In genomic region chr10:132096863-132097478, GRCh38 we compare ENCODE assay signal across 21 cellular contexts. TPM values are rescaled to one million over a fixed set of nuclear protein-coding genes. Genes with fewer than 3 reads are reported as not detected.
A peak's percentile ranks its signal among the peaks of the same experiment; 100 is the strongest.
DNase-seq lines count a peak whose midpoint lies in the region; ATAC-seq, FAIRE-seq and TF ChIP-seq lines count a peak whose summit lies in the region.
"Had no signal": no experiment of that assay in that cellular context is flagged by ENCODE, and none has a peak within 500 bp of the region (broad histone marks: within the 10 kb centered on the region; RNA-seq: fewer than 3 reads in every experiment).

No MANE protein-coding gene starts in this region.

- POLR2A ChIA-PET in Panc1 (lab: Charles Lee) = no interaction called here

- H3K27ac ChIP-seq in right atrium auricular region (no peak overlapping the region), Panc1 (ENCODE audit: low read length) (peak overlapping the region; percentile 52; the same call in 1 of the 2 replicates)
- H3K27ac ChIP-seq: KMS-11, SJSA1 had no signal

- CTCF ChIA-PET in Panc1 (lab: Charles Lee) = interaction anchor here (0.6 kb wide), 1 partner anchor 37 kb away, joined by 3 read pairs; no protein-coding TSS in a partner anchor

- H3K36me3 ChIP-seq in right atrium auricular region (no peaks in the 10 kb centered on the region), Panc1 (ENCODE audit: control insufficient read depth, insufficient read depth, low read length) (no peaks in the 10 kb centered on the region)
- H3K36me3 ChIP-seq: BE2C, SJSA1 had no signal

- no peak overlapping the region for H3K4me3 Mint-ChIP-seq in type B pancreatic cell
- H3K4me3 Mint-ChIP-seq: CD4-positive, alpha-beta memory T cell had no signal

- in situ Hi-C loops in Panc1 (cut with HindIII; ENCODE audit: low pct_unique_long_range_greater_than_20kb, low sequenced_read_pairs) = no loop called here

- H3K4me1 Mint-ChIP-seq in type B pancreatic cell (ENCODE audit: unreplicated experiment) = no peaks in the 10 kb centered on the region

- H3K4me3 ChIP-seq in right atrium auricular region (no peak overlapping the region), Panc1 (ENCODE audit: low read depth in 2 of 2, low read length in 2 of 2) (no peak overlapping the region)
- H3K4me3 ChIP-seq: GM12878, SJSA1 had no signal

- H3K27me3 Mint-ChIP-seq in type B pancreatic cell = peaks cover 33% of the 10 kb centered on the region

- H3K4me1 ChIP-seq in right atrium auricular region = no peaks in the 10 kb centered on the region
- H3K4me1 ChIP-seq in Panc1 (ENCODE audit: control insufficient read depth, insufficient read depth, low read length) = peaks cover 21% of the 10 kb centered on the region
- H3K4me1 ChIP-seq: BE2C, SJSA1 had no signal

- no peak overlapping the region for H3K27ac Mint-ChIP-seq in type B pancreatic cell
- H3K27ac Mint-ChIP-seq: CD4-positive, alpha-beta memory T cell had no signal

- H3K27me3 ChIP-seq in right atrium auricular region (no peaks in the 10 kb centered on the region), Panc1 (ENCODE audit: control insufficient read depth, insufficient read depth, low read length) (no peaks in the 10 kb centered on the region)
- H3K27me3 ChIP-seq: BE2C, SJSA1 had no signal

- BruUV-seq in Panc1 (replicated peaks; lab: Mats Ljungman, UMichigan) = no TSS peak

- intact Hi-C loops in Right ventricle myocardium superior (cut with DNase I) = no loop called here
- intact Hi-C loops in Panc1 (cut with micrococcal nuclease; ENCODE audit: unreplicated experiment) = no loop called here

- peak; percentile 42 for DNase-seq in right atrium auricular region (ENCODE audit: low spot score)
- DNase-seq in Right ventricle myocardium superior = no peak
- DNase-seq in Panc1 (ENCODE audit: low read depth, low spot score) = no peak
- peak; percentile 47 for DNase-seq in mesenteric fat pad (ENCODE audit: low spot score)
- DNase-seq in type B pancreatic cell (ENCODE audit: extremely low spot score, unreplicated experiment) = peak; percentile 49
- no peak for DNase-seq in NCI-H82 treated with DMSO at 0.1 percent for 48 hours (lab: John Stamatoyannopoulos, UW; ENCODE audit: unreplicated experiment)
- no peak for DNase-seq in NCI-H146 (lab: John Stamatoyannopoulos, UW)
- DNase-seq in GM19239 (ENCODE audit: insufficient read length, low spot score) = no peak
- DNase-seq: BE2C; CD4-positive, alpha-beta memory T cell; DND-41; GOT3; NCI-H1092 treated with DMSO at 0.1 percent for 48 hours; NCI-H1436 treated with DMSO at 0.1 percent for 48 hours; NCI-H2029 treated with DMSO at 0.1 percent for 48 hours; NCI-H2171 treated with DMSO at 0.1 percent for 48 hours; NCI-H446; NCI-H526 had no signal

- peaks cover 9% of the 10 kb centered on the region for H3K9me3 Mint-ChIP-seq in type B pancreatic cell

- TF ChIP-seq CTCF in right atrium auricular region (IDR thresholded peaks at IDR 0.05) (no peak), Panc1 (IDR thresholded peaks at IDR 0.05) (no peak), type B pancreatic cell (conservative IDR thresholded peaks at IDR 0.05) (no peak)

- ATAC-seq in Right ventricle myocardium superior (ENCODE audit: poor library complexity) = no peak
- ATAC-seq in Panc1 = no peak
- ATAC-seq: GM12878 had no signal

- FAIRE-seq in GM19239 (lab: Jason Lieb, UNC) = no peak
- FAIRE-seq: GM12878 had no signal

- H3K9me3 ChIP-seq in right atrium auricular region = no peaks in the 10 kb centered on the region
- H3K9me3 ChIP-seq in Panc1 (ENCODE audit: control insufficient read depth, insufficient read depth, low read depth, low read length) = no peaks in the 10 kb centered on the region
- H3K9me3 ChIP-seq: BE2C, SJSA1 had no signal

- no peaks in the 10 kb centered on the region for H3K36me3 Mint-ChIP-seq in type B pancreatic cell
- H3K36me3 Mint-ChIP-seq: CD4-positive, alpha-beta memory T cell had no signal

RNA-seq across cellular contexts. Expression of gene JAKMIP3, which starts 31.2 kb away (rescaled TPM):
- under 1 TPM; 0.20 to 0.44 TPM for total RNA-seq in right atrium auricular region
- total RNA-seq in Right ventricle myocardium superior = 1.5 TPM
- total RNA-seq in Panc1 (2021; ENCODE audit: unreplicated experiment) = 1.5 TPM
- 1.0 TPM for polyA plus RNA-seq in Panc1 (2012; ENCODE audit: insufficient read length)
- total RNA-seq in mesenteric fat pad = 0.48 TPM
- 0.10 and 0.19 TPM in 2 replicates for total RNA-seq in type B pancreatic cell (ENCODE audit: low replicate concordance)
- total RNA-seq: GM12878 had no signal

Comparison
In these comparisons a context has a peak if more than half of its experiments do, and no peak if none do; other contexts are left out.
1. DNase-seq: peak in right atrium auricular region (single experiment), mesenteric fat pad (single experiment) and type B pancreatic cell (single experiment); none in Right ventricle myocardium superior (single experiment), Panc1 (single experiment), NCI-H82 treated with DMSO at 0.1 percent for 48 hours (single experiment), NCI-H146 (single experiment) and GM19239 (single experiment).